2 cellular contexts compared by ENCODE assay signal in genomic region chr16:23505942-23506605, GRCh38.
TF ChIP-seq lines count a peak whose summit lies in the region.

No MANE protein-coding gene starts in this region.

TF ChIP-seq in HEK293, 187 proteins besides CTCF, POLR2A, EP300 and RAD21:
- TF ChIP-seq ZSCAN5A (tag by site-specific recombination; IDR thresholded peaks at IDR 0.05): no peak
- TF ChIP-seq FEZF1 (tag by site-specific recombination; IDR thresholded peaks at IDR 0.05): no peak
- TF ChIP-seq EGR2 (tag by site-specific recombination; IDR thresholded peaks at IDR 0.05; ENCODE audit: low read depth): peak; percentile 91
- TF ChIP-seq ZNF600 (tag by site-specific recombination; IDR thresholded peaks at IDR 0.05): 0 out of 2 replicates have a peak, but pooled peaks have one; percentile 37
- TF ChIP-seq ZFHX2 (tag by site-specific recombination; conservative IDR thresholded peaks at IDR 0.05): peak; percentile 73
TF ChIP-seq in HEK293: peak in this region for 3.

TF ChIP-seq in K562, 482 proteins besides CTCF, POLR2A, EP300 and RAD21:
- TF ChIP-seq SP1 (CRISPR knock-in tag; IDR thresholded peaks at IDR 0.05) (no peak), MAFG (tag; conservative IDR thresholded peaks at IDR 0.05) (0 out of 2 replicates have a peak, but pooled peaks have one; percentile 44), XRCC5 (IDR thresholded peaks at IDR 0.05; ENCODE audit: low read depth, low read length) (no peak), C11orf30 (IDR thresholded peaks at IDR 0.05; ENCODE audit: low read depth) (peak; percentile 76), FOXJ2 (tag; IDR thresholded peaks at IDR 0.05) (no peak), LCOR (CRISPR knock-in tag; IDR thresholded peaks at IDR 0.05) (no peak), CC2D1A (IDR thresholded peaks at IDR 0.05) (no peak), ZNF23 (CRISPR knock-in tag; IDR thresholded peaks at IDR 0.05) (no peak), XRCC3 (IDR thresholded peaks at IDR 0.05) (no peak), RB1 (IDR thresholded peaks at IDR 0.05; ENCODE audit: low read depth) (no peak), BRCA1 (IDR thresholded peaks at IDR 0.05) (no peak), BRCA1 (CRISPR knock-in tag; IDR thresholded peaks at IDR 0.05) (no peak), HDGF (IDR thresholded peaks at IDR 0.05) (0 out of 2 replicates have a peak, but pooled peaks have one; percentile 47), ZNF316 (IDR thresholded peaks at IDR 0.05) (peak; percentile 82), SMARCA4 (IDR thresholded peaks at IDR 0.05) (no peak)
- TF ChIP-seq, protein P1, sequence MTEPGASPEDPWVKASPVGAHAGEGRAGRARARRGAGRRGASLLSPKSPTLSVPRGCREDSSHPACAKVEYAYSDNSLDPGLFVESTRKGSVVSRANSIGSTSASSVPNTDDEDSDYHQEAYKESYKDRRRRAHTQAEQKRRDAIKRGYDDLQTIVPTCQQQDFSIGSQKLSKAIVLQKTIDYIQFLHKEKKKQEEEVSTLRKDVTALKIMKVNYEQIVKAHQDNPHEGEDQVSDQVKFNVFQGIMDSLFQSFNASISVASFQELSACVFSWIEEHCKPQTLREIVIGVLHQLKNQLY (CRISPR knock-in tag; conservative IDR thresholded peaks at IDR 0.05): no peak
- TF ChIP-seq, protein P2, sequence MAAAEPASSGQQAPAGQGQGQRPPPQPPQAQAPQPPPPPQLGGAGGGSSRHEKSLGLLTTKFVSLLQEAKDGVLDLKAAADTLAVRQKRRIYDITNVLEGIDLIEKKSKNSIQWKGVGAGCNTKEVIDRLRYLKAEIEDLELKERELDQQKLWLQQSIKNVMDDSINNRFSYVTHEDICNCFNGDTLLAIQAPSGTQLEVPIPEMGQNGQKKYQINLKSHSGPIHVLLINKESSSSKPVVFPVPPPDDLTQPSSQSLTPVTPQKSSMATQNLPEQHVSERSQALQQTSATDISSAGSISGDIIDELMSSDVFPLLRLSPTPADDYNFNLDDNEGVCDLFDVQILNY (CRISPR knock-in tag; IDR thresholded peaks at IDR 0.05): no peak
